In genomic region chr1:202852163-202852904, GRCh38 we compare ENCODE assay signal across 1 cellular context.
TF ChIP-seq lines count a peak whose summit lies in the region.

No MANE protein-coding gene starts in this region.

TF ChIP-seq in GM12878, 131 proteins besides CTCF, POLR2A, EP300 and RAD21:
- no peak for TF ChIP-seq ZNF687 (IDR thresholded peaks at IDR 0.05)
- peak; percentile 45; the same call in 1 of the 2 replicates for TF ChIP-seq RUNX3 (IDR thresholded peaks at IDR 0.05; ENCODE audit: low read length)
- peak; percentile 38; the same call in 1 of the 2 replicates for TF ChIP-seq SMC3 (IDR thresholded peaks at IDR 0.05; ENCODE audit: borderline replicate concordance, low read length)
- peak; percentile 97 for TF ChIP-seq YY1 (IDR thresholded peaks at IDR 0.05; ENCODE audit: low read depth, low read length)
- no peak for TF ChIP-seq ZNF622 (IDR thresholded peaks at IDR 0.05)
- TF ChIP-seq NR2C1 (IDR thresholded peaks at IDR 0.05), result no peak
- no peak for TF ChIP-seq NR2C2 (IDR thresholded peaks at IDR 0.05; ENCODE audit: borderline replicate concordance, control insufficient read depth, insufficient read length, low read depth)
- TF ChIP-seq BACH1 (IDR thresholded peaks at IDR 0.05; ENCODE audit: borderline replicate concordance), result no peak
